13 cellular contexts compared by ENCODE assay signal in the genomic region with DNA sequence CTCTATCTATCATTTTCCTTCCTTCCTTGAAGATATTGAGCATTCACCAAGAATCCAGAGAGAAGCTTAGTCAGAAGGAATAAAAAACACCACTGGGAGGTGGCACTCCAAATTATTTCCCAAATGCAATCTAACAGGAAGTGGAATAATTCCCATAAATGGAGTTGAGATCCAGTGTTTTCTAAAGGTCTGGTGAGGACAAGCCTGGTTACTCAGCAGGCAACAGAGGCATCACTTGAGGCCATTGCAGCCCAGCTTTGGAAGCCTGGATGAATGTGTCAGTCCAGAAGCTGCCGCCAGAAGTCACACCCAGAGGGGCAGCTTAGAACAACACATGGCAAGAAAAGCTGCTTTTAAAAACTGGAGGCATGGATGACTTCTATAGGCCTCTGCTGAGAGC.
A peak's percentile ranks its signal among the peaks of the same experiment; 100 is the strongest.
DNase-seq lines count a peak whose midpoint lies in the region; ATAC-seq and TF ChIP-seq lines count a peak whose summit lies in the region.
"Had no signal": no experiment of that assay in that cellular context is flagged by ENCODE, and none has a peak within 500 bp of the region (broad histone marks: within the 10 kb centered on the region; RNA-seq: fewer than 3 reads in every experiment).

No MANE protein-coding gene starts in this region.

- H3K36me3 Mint-ChIP-seq in activated naive CD8-positive, alpha-beta T cell treated with anti-CD3 and anti-CD28 coated beads, Interleukin-2, amount 10 ng/mL, durations not matched to agents 7 days and 5 days, result peaks cover 14% of the 10 kb centered on the region
- H3K36me3 Mint-ChIP-seq in activated naive CD8-positive, alpha-beta T cell treated with anti-CD3 and anti-CD28 coated beads for 36 hours, result no peaks in the 10 kb centered on the region
- H3K36me3 Mint-ChIP-seq in chondrocyte (ENCODE audit: low read depth), result no peaks in the 10 kb centered on the region
- no peaks in the 10 kb centered on the region for H3K36me3 Mint-ChIP-seq in stimulated activated effector memory CD8-positive, alpha-beta T cell treated with anti-CD3 and anti-CD28 coated beads, Interleukin-12 subunit alpha, Interleukin-12 subunit beta, amount 100 ng/mL, for 72 hours

- H3K27ac ChIP-seq in upper lobe of right lung, result no peak overlapping the region

- H3K27ac Mint-ChIP-seq in activated naive CD8-positive, alpha-beta T cell treated with anti-CD3 and anti-CD28 coated beads, Interleukin-2, amount 10 ng/mL, durations not matched to agents 7 days and 5 days, result peak overlapping the region; percentile 90
- no peak overlapping the region for H3K27ac Mint-ChIP-seq in activated naive CD8-positive, alpha-beta T cell treated with anti-CD3 and anti-CD28 coated beads for 36 hours
- H3K27ac Mint-ChIP-seq in chondrocyte (ENCODE audit: unreplicated experiment), result peak overlapping the region; percentile 68
- H3K27ac Mint-ChIP-seq in stimulated activated effector memory CD8-positive, alpha-beta T cell treated with anti-CD3 and anti-CD28 coated beads, Interleukin-12 subunit alpha, Interleukin-12 subunit beta, amount 100 ng/mL, for 72 hours, result no peak overlapping the region
- H3K27ac Mint-ChIP-seq: activated B cell treated with CpG ODN at 0.5 μM for 24 hours had no signal

- H3K27me3 ChIP-seq in upper lobe of right lung, result no peaks in the 10 kb centered on the region

- TF ChIP-seq CTCF in chondrocyte (IDR thresholded peaks at IDR 0.05) (peak; percentile 28), upper lobe of right lung (IDR thresholded peaks at IDR 0.05) (no peak)

- H3K27me3 Mint-ChIP-seq in activated naive CD8-positive, alpha-beta T cell treated with anti-CD3 and anti-CD28 coated beads, Interleukin-2, amount 10 ng/mL, durations not matched to agents 7 days and 5 days, result peaks cover 3% of the 10 kb centered on the region
- H3K27me3 Mint-ChIP-seq in activated naive CD8-positive, alpha-beta T cell treated with anti-CD3 and anti-CD28 coated beads for 36 hours, result no peaks in the 10 kb centered on the region
- no peaks in the 10 kb centered on the region for H3K27me3 Mint-ChIP-seq in chondrocyte (ENCODE audit: low read depth)
- H3K27me3 Mint-ChIP-seq: activated B cell treated with CpG ODN at 0.5 μM for 24 hours had no signal

- no peak for TF ChIP-seq POLR2A in erythroblast (IDR thresholded peaks at IDR 0.05; ENCODE audit: low read length)

- H3K4me3 Mint-ChIP-seq in activated naive CD8-positive, alpha-beta T cell treated with anti-CD3 and anti-CD28 coated beads, Interleukin-2, amount 10 ng/mL, durations not matched to agents 7 days and 5 days, result no peak overlapping the region
- H3K4me3 Mint-ChIP-seq in activated naive CD8-positive, alpha-beta T cell treated with anti-CD3 and anti-CD28 coated beads for 36 hours, result no peak overlapping the region
- no peak overlapping the region for H3K4me3 Mint-ChIP-seq in chondrocyte (ENCODE audit: unreplicated experiment)
- H3K4me3 Mint-ChIP-seq in stimulated activated effector memory CD8-positive, alpha-beta T cell treated with anti-CD3 and anti-CD28 coated beads, Interleukin-12 subunit alpha, Interleukin-12 subunit beta, amount 100 ng/mL, for 72 hours, result no peak overlapping the region
- H3K4me3 Mint-ChIP-seq: activated B cell treated with CpG ODN at 0.5 μM for 24 hours had no signal

- H3K9me3 Mint-ChIP-seq in activated naive CD8-positive, alpha-beta T cell treated with anti-CD3 and anti-CD28 coated beads, Interleukin-2, amount 10 ng/mL, durations not matched to agents 7 days and 5 days, result no peaks in the 10 kb centered on the region
- no peaks in the 10 kb centered on the region for H3K9me3 Mint-ChIP-seq in activated naive CD8-positive, alpha-beta T cell treated with anti-CD3 and anti-CD28 coated beads for 36 hours
- no peaks in the 10 kb centered on the region for H3K9me3 Mint-ChIP-seq in chondrocyte (ENCODE audit: low read depth)
- H3K9me3 Mint-ChIP-seq in stimulated activated effector memory CD8-positive, alpha-beta T cell treated with anti-CD3 and anti-CD28 coated beads, Interleukin-12 subunit alpha, Interleukin-12 subunit beta, amount 100 ng/mL, for 72 hours, result no peaks in the 10 kb centered on the region
- H3K9me3 Mint-ChIP-seq: activated B cell treated with CpG ODN at 0.5 μM for 24 hours had no signal

- H3K4me1 ChIP-seq in upper lobe of right lung, result peaks cover 10% of the 10 kb centered on the region

- H3K4me1 Mint-ChIP-seq in activated naive CD8-positive, alpha-beta T cell treated with anti-CD3 and anti-CD28 coated beads, Interleukin-2, amount 10 ng/mL, durations not matched to agents 7 days and 5 days, result peaks cover 29% of the 10 kb centered on the region
- peaks cover 9% of the 10 kb centered on the region for H3K4me1 Mint-ChIP-seq in activated naive CD8-positive, alpha-beta T cell treated with anti-CD3 and anti-CD28 coated beads for 36 hours
- H3K4me1 Mint-ChIP-seq in chondrocyte (ENCODE audit: low read depth), result peaks cover 46% of the 10 kb centered on the region
- peaks cover 48% of the 10 kb centered on the region for H3K4me1 Mint-ChIP-seq in stimulated activated effector memory CD8-positive, alpha-beta T cell treated with anti-CD3 and anti-CD28 coated beads, Interleukin-12 subunit alpha, Interleukin-12 subunit beta, amount 100 ng/mL, for 72 hours
- H3K4me1 Mint-ChIP-seq: activated B cell treated with CpG ODN at 0.5 μM for 24 hours had no signal

- no peak for DNase-seq in activated naive CD8-positive, alpha-beta T cell treated with anti-CD3 and anti-CD28 coated beads, Interleukin-2, amount 10 ng/mL, durations not matched to agents 7 days and 5 days
- no peak for DNase-seq in activated naive CD8-positive, alpha-beta T cell treated with anti-CD3 and anti-CD28 coated beads for 36 hours
- DNase-seq in chondrocyte (ENCODE audit: low spot score), result no peak
- peak; percentile 35 for DNase-seq in hepatic stellate cell (ENCODE audit: low spot score)
- no peak for DNase-seq in upper lobe of right lung
- no peak for DNase-seq in erythroblast (lab: John Stamatoyannopoulos, UW)
- DNase-seq in stimulated activated effector memory CD8-positive, alpha-beta T cell treated with anti-CD3 and anti-CD28 coated beads, Interleukin-12 subunit alpha, Interleukin-12 subunit beta, amount 100 ng/mL, for 72 hours (ENCODE audit: low spot score in 2 of 2), result no peak
- no peak for DNase-seq in stimulated activated CD4-positive, alpha-beta T cell treated with anti-CD3 and anti-CD28 coated beads, Interleukin-4, amount 100 ng/mL, for 24 hours
- DNase-seq: activated B cell treated with CpG ODN at 0.5 μM for 24 hours; activated naive CD4-positive, alpha-beta T cell; effector CD8-positive, alpha-beta T cell; SHP77 had no signal

- H3K4me3 ChIP-seq in upper lobe of right lung, result no peak overlapping the region
- H3K4me3 ChIP-seq: K562 had no signal

- H3K36me3 ChIP-seq in upper lobe of right lung, result no peaks in the 10 kb centered on the region

- POLR2A ChIA-PET in activated naive CD8-positive, alpha-beta T cell treated with anti-CD3 and anti-CD28 coated beads, Interleukin-2, amount 10 ng/mL, durations not matched to agents 7 days and 5 days (lab: Charles Lee), result interaction anchor here (2.5 kb wide), 1 partner anchor 288 kb away, joined by 6 read pairs; a partner anchor contains a TSS

- H3K9me3 ChIP-seq in upper lobe of right lung, result no peaks in the 10 kb centered on the region

- no peak for ATAC-seq in activated naive CD8-positive, alpha-beta T cell treated with anti-CD3 and anti-CD28 coated beads, Interleukin-2, amount 10 ng/mL, durations not matched to agents 7 days and 5 days (ENCODE audit: low read depth)
- peak; percentile 33 for ATAC-seq in upper lobe of right lung
- ATAC-seq in stimulated activated effector memory CD8-positive, alpha-beta T cell treated with anti-CD3 and anti-CD28 coated beads, Interleukin-12 subunit alpha, Interleukin-12 subunit beta, amount 100 ng/mL, for 72 hours, result no peak
- ATAC-seq: K562 had no signal

- intact Hi-C loops in upper lobe of right lung (cut with DNase I), result no loop called here

Comparison
In these comparisons a context has a peak if more than half of its experiments do, and no peak if none do; other contexts are left out.
1. H3K27ac Mint-ChIP-seq: peak in activated naive CD8-positive, alpha-beta T cell treated with anti-CD3 and anti-CD28 coated beads, Interleukin-2, amount 10 ng/mL, durations not matched to agents 7 days and 5 days (single experiment) and chondrocyte (single experiment); none in activated naive CD8-positive, alpha-beta T cell treated with anti-CD3 and anti-CD28 coated beads for 36 hours (single experiment) and stimulated activated effector memory CD8-positive, alpha-beta T cell treated with anti-CD3 and anti-CD28 coated beads, Interleukin-12 subunit alpha, Interleukin-12 subunit beta, amount 100 ng/mL, for 72 hours (single experiment).